In genomic region chr2:6846967-6847695, GRCh38 we compare ENCODE assay signal across 1 cellular context.
TF ChIP-seq lines count a peak whose summit lies in the region.

No MANE protein-coding gene starts in this region.

TF ChIP-seq in K562, 482 proteins besides CTCF, POLR2A, EP300 and RAD21 (continued from another document and continues in another):
- TF ChIP-seq ZBTB11 (CRISPR knock-in tag; IDR thresholded peaks at IDR 0.05) (peak in 1 of 3 experiments; percentile 80; a peak in 2 of 6 replicates), ZNF398 (CRISPR knock-in tag; IDR thresholded peaks at IDR 0.05) (no peak), EWSR1 (IDR thresholded peaks at IDR 0.05; ENCODE audit: borderline replicate concordance, low read depth, partially characterized antibody) (no peak), HDAC8 (tag; IDR thresholded peaks at IDR 0.05) (no peak), NFIX (CRISPR knock-in tag; IDR thresholded peaks at IDR 0.05; ENCODE audit: low read depth) (no peak), HMG20A (CRISPR knock-in tag; conservative IDR thresholded peaks at IDR 0.05) (no peak), CHAMP1 (IDR thresholded peaks at IDR 0.05) (peak; percentile 93), LCOR (CRISPR knock-in tag; IDR thresholded peaks at IDR 0.05) (peak; percentile 60; the same call in 1 of the 2 replicates), ZNF316 (IDR thresholded peaks at IDR 0.05) (peak; percentile 88), SREBF2 (CRISPR knock-in tag; IDR thresholded peaks at IDR 0.05) (no peak), KAT7 (CRISPR knock-in tag; IDR thresholded peaks at IDR 0.05; ENCODE audit: borderline replicate concordance) (no peak), SMARCE1 (IDR thresholded peaks at IDR 0.05) (peak; percentile 97), NFE2 (IDR thresholded peaks at IDR 0.05; ENCODE audit: low read depth) (peak; percentile 42; the same call in 1 of the 2 replicates), COPS2 (conservative IDR thresholded peaks at IDR 0.05) (no peak), FOXK1 (CRISPR knock-in tag; IDR thresholded peaks at IDR 0.05; ENCODE audit: borderline replicate concordance) (no peak), RBFOX2 (IDR thresholded peaks at IDR 0.05; ENCODE audit: low read depth, low read length) (0 out of 2 replicates have a peak, but pooled peaks have one; percentile 19), DMBX1 (CRISPR knock-in tag; IDR thresholded peaks at IDR 0.05; ENCODE audit: borderline replicate concordance) (peak; percentile 96), FOSL1 (tag; conservative IDR thresholded peaks at IDR 0.05) (peak; percentile 81), DIDO1 (tag; IDR thresholded peaks at IDR 0.05; ENCODE audit: low read depth) (no peak), CREB1 (IDR thresholded peaks at IDR 0.05) (peak; percentile 78), CREB1 (CRISPR knock-in tag; IDR thresholded peaks at IDR 0.05) (no peak), CC2D1A (IDR thresholded peaks at IDR 0.05) (peak; percentile 98), ZFX (CRISPR knock-in tag; IDR thresholded peaks at IDR 0.05) (no peak), MYNN (IDR thresholded peaks at IDR 0.05) (peak; percentile 90), MYNN (CRISPR knock-in tag; IDR thresholded peaks at IDR 0.05) (no peak), GATAD2A (IDR thresholded peaks at IDR 0.05) (0 out of 2 replicates have a peak, but pooled peaks have one; percentile 65), GABPB1 (CRISPR knock-in tag; IDR thresholded peaks at IDR 0.05) (peak; percentile 33; the same call in 1 of the 2 replicates), UBTF (IDR thresholded peaks at IDR 0.05; ENCODE audit: borderline replicate concordance in 1 of 2, low read depth in 2 of 2, low read length in 2 of 2) (peak in 1 of 2 experiments; percentile 49; a peak in 1 of 4 replicates), CHD1 (IDR thresholded peaks at IDR 0.05; ENCODE audit: low read length) (no peak), SMAD3 (CRISPR knock-in tag; conservative IDR thresholded peaks at IDR 0.05) (peak; percentile 93)
- TF ChIP-seq, protein P1, sequence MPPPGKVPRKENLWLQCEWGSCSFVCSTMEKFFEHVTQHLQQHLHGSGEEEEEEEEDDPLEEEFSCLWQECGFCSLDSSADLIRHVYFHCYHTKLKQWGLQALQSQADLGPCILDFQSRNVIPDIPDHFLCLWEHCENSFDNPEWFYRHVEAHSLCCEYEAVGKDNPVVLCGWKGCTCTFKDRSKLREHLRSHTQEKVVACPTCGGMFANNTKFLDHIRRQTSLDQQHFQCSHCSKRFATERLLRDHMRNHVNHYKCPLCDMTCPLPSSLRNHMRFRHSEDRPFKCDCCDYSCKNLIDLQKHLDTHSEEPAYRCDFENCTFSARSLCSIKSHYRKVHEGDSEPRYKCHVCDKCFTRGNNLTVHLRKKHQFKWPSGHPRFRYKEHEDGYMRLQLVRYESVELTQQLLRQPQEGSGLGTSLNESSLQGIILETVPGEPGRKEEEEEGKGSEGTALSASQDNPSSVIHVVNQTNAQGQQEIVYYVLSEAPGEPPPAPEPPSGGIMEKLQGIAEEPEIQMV (tag; conservative IDR thresholded peaks at IDR 0.05; ENCODE audit: low read depth): no peak
- TF ChIP-seq, protein P2, sequence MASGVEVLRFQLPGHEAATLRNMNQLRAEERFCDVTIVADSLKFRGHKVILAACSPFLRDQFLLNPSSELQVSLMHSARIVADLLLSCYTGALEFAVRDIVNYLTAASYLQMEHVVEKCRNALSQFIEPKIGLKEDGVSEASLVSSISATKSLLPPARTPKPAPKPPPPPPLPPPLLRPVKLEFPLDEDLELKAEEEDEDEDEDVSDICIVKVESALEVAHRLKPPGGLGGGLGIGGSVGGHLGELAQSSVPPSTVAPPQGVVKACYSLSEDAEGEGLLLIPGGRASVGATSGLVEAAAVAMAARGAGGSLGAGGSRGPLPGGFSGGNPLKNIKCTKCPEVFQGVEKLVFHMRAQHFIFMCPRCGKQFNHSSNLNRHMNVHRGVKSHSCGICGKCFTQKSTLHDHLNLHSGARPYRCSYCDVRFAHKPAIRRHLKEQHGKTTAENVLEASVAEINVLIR (CRISPR knock-in tag; IDR thresholded peaks at IDR 0.05): 0 out of 2 replicates have a peak, but pooled peaks have one; percentile 18
- TF ChIP-seq, protein P3, sequence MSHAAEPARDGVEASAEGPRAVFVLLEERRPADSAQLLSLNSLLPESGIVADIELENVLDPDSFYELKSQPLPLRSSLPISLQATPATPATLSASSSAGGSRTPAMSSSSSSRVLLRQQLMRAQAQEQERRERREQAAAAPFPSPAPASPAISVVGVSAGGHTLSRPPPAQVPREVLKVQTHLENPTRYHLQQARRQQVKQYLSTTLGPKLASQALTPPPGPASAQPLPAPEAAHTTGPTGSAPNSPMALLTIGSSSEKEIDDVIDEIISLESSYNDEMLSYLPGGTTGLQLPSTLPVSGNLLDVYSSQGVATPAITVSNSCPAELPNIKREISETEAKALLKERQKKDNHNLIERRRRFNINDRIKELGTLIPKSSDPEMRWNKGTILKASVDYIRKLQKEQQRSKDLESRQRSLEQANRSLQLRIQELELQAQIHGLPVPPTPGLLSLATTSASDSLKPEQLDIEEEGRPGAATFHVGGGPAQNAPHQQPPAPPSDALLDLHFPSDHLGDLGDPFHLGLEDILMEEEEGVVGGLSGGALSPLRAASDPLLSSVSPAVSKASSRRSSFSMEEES (CRISPR knock-in tag; IDR thresholded peaks at IDR 0.05): no peak
- TF ChIP-seq, protein P4, sequence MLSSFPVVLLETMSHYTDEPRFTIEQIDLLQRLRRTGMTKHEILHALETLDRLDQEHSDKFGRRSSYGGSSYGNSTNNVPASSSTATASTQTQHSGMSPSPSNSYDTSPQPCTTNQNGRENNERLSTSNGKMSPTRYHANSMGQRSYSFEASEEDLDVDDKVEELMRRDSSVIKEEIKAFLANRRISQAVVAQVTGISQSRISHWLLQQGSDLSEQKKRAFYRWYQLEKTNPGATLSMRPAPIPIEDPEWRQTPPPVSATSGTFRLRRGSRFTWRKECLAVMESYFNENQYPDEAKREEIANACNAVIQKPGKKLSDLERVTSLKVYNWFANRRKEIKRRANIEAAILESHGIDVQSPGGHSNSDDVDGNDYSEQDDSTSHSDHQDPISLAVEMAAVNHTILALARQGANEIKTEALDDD (IDR thresholded peaks at IDR 0.05): no peak; the same call in 1 of the 2 replicates
- TF ChIP-seq, protein P5, sequence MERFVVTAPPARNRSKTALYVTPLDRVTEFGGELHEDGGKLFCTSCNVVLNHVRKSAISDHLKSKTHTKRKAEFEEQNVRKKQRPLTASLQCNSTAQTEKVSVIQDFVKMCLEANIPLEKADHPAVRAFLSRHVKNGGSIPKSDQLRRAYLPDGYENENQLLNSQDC (CRISPR knock-in tag; IDR thresholded peaks at IDR 0.05): no peak
- TF ChIP-seq, protein P6, sequence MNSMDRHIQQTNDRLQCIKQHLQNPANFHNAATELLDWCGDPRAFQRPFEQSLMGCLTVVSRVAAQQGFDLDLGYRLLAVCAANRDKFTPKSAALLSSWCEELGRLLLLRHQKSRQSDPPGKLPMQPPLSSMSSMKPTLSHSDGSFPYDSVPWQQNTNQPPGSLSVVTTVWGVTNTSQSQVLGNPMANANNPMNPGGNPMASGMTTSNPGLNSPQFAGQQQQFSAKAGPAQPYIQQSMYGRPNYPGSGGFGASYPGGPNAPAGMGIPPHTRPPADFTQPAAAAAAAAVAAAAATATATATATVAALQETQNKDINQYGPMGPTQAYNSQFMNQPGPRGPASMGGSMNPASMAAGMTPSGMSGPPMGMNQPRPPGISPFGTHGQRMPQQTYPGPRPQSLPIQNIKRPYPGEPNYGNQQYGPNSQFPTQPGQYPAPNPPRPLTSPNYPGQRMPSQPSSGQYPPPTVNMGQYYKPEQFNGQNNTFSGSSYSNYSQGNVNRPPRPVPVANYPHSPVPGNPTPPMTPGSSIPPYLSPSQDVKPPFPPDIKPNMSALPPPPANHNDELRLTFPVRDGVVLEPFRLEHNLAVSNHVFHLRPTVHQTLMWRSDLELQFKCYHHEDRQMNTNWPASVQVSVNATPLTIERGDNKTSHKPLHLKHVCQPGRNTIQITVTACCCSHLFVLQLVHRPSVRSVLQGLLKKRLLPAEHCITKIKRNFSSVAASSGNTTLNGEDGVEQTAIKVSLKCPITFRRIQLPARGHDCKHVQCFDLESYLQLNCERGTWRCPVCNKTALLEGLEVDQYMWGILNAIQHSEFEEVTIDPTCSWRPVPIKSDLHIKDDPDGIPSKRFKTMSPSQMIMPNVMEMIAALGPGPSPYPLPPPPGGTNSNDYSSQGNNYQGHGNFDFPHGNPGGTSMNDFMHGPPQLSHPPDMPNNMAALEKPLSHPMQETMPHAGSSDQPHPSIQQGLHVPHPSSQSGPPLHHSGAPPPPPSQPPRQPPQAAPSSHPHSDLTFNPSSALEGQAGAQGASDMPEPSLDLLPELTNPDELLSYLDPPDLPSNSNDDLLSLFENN (IDR thresholded peaks at IDR 0.05; ENCODE audit: low read depth in 2 of 2, low read length in 2 of 2): peak in 1 of 2 experiments; percentile 98; a peak in 2 of 4 replicates
